7 cellular contexts compared by ENCODE assay signal in the genomic region with DNA sequence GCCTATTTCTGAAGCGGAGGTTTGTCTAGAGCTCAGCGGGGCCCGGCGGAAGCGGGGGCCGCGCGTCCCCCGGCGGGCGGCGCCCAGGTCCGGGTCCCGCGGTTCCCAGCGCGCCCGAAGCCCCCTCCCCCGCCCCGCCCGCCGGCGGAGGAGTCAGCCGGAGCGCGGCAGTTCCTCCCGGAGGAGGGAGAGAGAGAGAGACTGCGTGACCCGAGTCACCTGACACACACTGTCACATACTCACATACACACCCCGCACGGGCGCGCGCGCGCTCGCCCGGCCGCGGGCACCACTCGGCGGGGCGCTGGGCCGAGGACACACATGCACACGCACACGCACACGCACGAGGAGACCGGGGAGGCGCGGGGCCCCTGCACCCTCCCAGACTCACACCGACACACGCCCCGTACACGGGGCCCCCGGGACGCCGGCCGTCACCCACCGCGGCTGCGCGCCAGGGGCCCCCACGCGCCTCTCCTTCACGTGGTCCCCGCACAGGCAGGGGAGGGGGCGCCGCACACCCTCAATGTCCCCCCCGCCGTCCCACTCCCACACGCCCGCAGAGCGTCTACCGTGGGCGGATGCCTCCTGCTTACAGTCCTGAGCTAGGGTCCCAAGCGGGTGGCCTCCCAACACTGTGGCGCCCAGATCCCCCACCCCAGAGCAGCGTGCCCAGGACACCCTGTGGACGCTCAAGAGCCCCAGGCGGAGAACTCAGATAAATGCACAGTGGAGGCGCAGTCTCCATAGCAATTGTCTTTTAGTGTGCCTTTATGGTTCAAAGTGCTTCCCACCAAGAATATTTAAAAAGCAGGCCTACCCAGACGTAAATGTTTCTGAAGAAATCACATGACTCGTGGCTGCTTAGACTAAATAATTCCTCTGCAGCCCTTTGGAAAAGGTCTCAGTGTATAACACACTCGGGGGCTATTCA. TPM values are rescaled to one million over a fixed set of nuclear protein-coding genes. Genes with fewer than 3 reads are reported as not detected.
DNase-seq lines count a peak whose midpoint lies in the region; ATAC-seq, FAIRE-seq and TF ChIP-seq lines count a peak whose summit lies in the region.

A gene with protein sequence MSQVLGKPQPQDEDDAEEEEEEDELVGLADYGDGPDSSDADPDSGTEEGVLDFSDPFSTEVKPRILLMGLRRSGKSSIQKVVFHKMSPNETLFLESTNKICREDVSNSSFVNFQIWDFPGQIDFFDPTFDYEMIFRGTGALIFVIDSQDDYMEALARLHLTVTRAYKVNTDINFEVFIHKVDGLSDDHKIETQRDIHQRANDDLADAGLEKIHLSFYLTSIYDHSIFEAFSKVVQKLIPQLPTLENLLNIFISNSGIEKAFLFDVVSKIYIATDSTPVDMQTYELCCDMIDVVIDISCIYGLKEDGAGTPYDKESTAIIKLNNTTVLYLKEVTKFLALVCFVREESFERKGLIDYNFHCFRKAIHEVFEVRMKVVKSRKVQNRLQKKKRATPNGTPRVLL (minus strand): TSS at position 203 of the 935 bp plus-strand sequence. CDS start 280 bp downstream, outside the sequence.

- TF ChIP-seq CTCF in GM13977 (IDR thresholded peaks at IDR 0.05; ENCODE audit: extremely low read depth, insufficient read depth, missing control alignments): no peak
- no peak for TF ChIP-seq CTCF in WERI-Rb-1 (IDR thresholded peaks at IDR 0.05; ENCODE audit: low read depth, low read length)
- TF ChIP-seq CTCF in bronchial epithelial cell (IDR thresholded peaks at IDR 0.05; ENCODE audit: insufficient read depth, low read length, severe bottlenecking): no peak
- no peak for TF ChIP-seq CTCF in kidney (IDR thresholded peaks at IDR 0.05; ENCODE audit: borderline replicate concordance, extremely low read depth, insufficient read depth)

- peak; percentile 79 for ATAC-seq in HG02642 (IDR thresholded peaks at IDR 0.05; ENCODE audit: poor library complexity, unreplicated experiment)

- intact Hi-C loops in kidney (cut with DNase I): no loop called here

- H3K9me3 ChIP-seq in WERI-Rb-1 (ENCODE audit: severe bottlenecking) (no peaks in the 10 kb centered on the region), kidney (ENCODE audit: control insufficient read depth in 1 of 2, low read length in 2 of 2) (no peaks in the 10 kb centered on the region)

- H3K36me3 ChIP-seq in WERI-Rb-1 (no peaks in the 10 kb centered on the region; the same call in 1 of the 2 replicates), bronchial epithelial cell (ENCODE audit: control insufficient read depth, insufficient read depth, low read length) (no peaks in the 10 kb centered on the region), kidney (ENCODE audit: control insufficient read depth in 1 of 2, insufficient read depth in 2 of 2, low read length in 2 of 2) (no peaks in the 10 kb centered on the region)

- DNase-seq in GM13977 (ENCODE audit: low spot score) (peak; percentile 88), NCI-H128 (lab: John Stamatoyannopoulos, UW; ENCODE audit: unreplicated experiment) (peak; percentile 57), WERI-Rb-1 (peak; percentile 87), bronchial epithelial cell (ENCODE audit: low read depth) (no peak), kidney (peak; percentile 88)
- peak in 2 of 3 donors; percentile 35 to 51 for DNase-seq in stimulated activated CD4-positive, alpha-beta T cell treated with anti-CD3 and anti-CD28 coated beads, Interleukin-12 subunit alpha, Interleukin-12 subunit beta, amount 100 ng/mL, for 48 hours (ENCODE audit: low read depth in 2 of 3, low spot score in 1 of 3)

- FAIRE-seq in bronchial epithelial cell (lab: Jason Lieb, UNC): no peak
- FAIRE-seq in kidney (lab: Jason Lieb, UNC): no peak

- H3K27ac ChIP-seq in WERI-Rb-1 (peak within 1 kb of the TSS; percentile 87), kidney (ENCODE audit: low read depth in 2 of 2, low read length in 2 of 2) (peak within 1 kb of the TSS; percentile 92)

- peak within 1 kb of the TSS; percentile 83 to 85 for H3K9ac ChIP-seq in kidney (ENCODE audit: low read length in 2 of 2)

- in situ Hi-C loops in GM13977 (cut with MboI; ENCODE audit: low pct_unique_long_range_greater_than_20kb, low sequenced_read_pairs, unreplicated experiment): no loop called here

- peak within 1 kb of the TSS; percentile 89 for H3K4me3 ChIP-seq in WERI-Rb-1 (ENCODE audit: low read depth, low read length)
- peak within 1 kb of the TSS; percentile 53 for H3K4me3 ChIP-seq in bronchial epithelial cell (ENCODE audit: low read depth, low read length)
- H3K4me3 ChIP-seq in kidney (ENCODE audit: low read length in 2 of 2): peak within 1 kb of the TSS; percentile 70 to 73

- no peaks in the 10 kb centered on the region for H3K27me3 ChIP-seq in WERI-Rb-1 (ENCODE audit: insufficient read depth, low read depth, severe bottlenecking)
- H3K27me3 ChIP-seq in bronchial epithelial cell (ENCODE audit: control insufficient read depth, insufficient read depth, low read length): peaks cover 21% of the 10 kb centered on the region

- H3K4me1 ChIP-seq in kidney (ENCODE audit: control insufficient read depth in 1 of 2, insufficient read depth in 1 of 2, low read depth in 1 of 2, low read length in 2 of 2): peaks cover 6 to 9% of the 10 kb centered on the region in 2 donors

RNA-seq across cellular contexts. Expression of the gene that starts here (rescaled TPM):
- 3.4 and 5.5 TPM in 2 replicates for total RNA-seq in bronchial epithelial cell
- total RNA-seq in kidney: 31.5 TPM
- 51.6 TPM for polyA plus RNA-seq in kidney (ENCODE audit: insufficient read depth, low read depth, low replicate concordance)
